In the genomic region with DNA sequence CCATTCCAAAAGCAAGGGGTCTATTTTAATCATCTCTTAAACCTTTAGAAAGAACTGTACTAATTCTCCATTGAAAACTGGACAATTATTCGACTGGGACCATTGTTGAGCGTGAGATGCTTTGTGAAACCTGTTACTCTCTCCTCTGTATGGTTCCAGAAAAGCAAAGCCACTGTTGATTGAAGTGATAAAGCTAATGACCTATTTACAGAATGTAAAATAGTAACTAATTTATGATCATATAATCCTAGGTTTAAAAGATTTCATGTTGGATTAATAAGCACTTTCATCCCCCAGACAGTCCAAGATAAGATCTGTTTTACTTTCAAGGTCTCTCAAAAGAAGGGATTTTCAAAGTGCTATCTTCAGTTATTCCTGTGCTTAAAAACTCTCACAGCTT, we compare ENCODE assay signal across 22 cellular contexts.
"Had no signal": no experiment of that assay in that cellular context is flagged by ENCODE, and none has a peak within 500 bp of the region (broad histone marks: within the 10 kb centered on the region; RNA-seq: fewer than 3 reads in every experiment).

No MANE protein-coding gene starts in this region.

- H3K36me3 Mint-ChIP-seq: immature natural killer cell had no signal

- H3K9me3 ChIP-seq: esophagus muscularis mucosa, gastroesophageal sphincter, left ventricle myocardium inferior, lower lobe of right lung had no signal

- FAIRE-seq: colon, endothelial cell of umbilical vein, kidney had no signal

- H3K36me3 ChIP-seq: esophagus muscularis mucosa, gastroesophageal sphincter, heart left ventricle, left ventricle myocardium inferior, lower lobe of right lung had no signal

- H3K4me3 Mint-ChIP-seq: immature natural killer cell had no signal

- H3K27me3 ChIP-seq: dorsolateral prefrontal cortex, esophagus muscularis mucosa, foreskin keratinocyte, gastroesophageal sphincter, heart left ventricle, hepatocyte had no signal

- H3K27ac ChIP-seq: coronary artery, esophagus muscularis mucosa, foreskin keratinocyte, gastroesophageal sphincter, heart left ventricle, hepatocyte, left ventricle myocardium inferior, lower lobe of right lung had no signal

- H2AFZ ChIP-seq: hepatocyte had no signal

- H3K4me3 ChIP-seq: coronary artery, dorsolateral prefrontal cortex, esophagus muscularis mucosa, gastroesophageal sphincter, heart left ventricle, hepatocyte, left ventricle myocardium inferior, lower lobe of right lung had no signal

- H3K79me2 ChIP-seq: hepatocyte had no signal

- H3K4me1 ChIP-seq: esophagus muscularis mucosa, foreskin keratinocyte, gastroesophageal sphincter, heart left ventricle, left ventricle myocardium inferior, lower lobe of right lung had no signal

- H3K27ac Mint-ChIP-seq: immature natural killer cell had no signal

- H3K4me1 Mint-ChIP-seq: immature natural killer cell had no signal

- DNase-seq: dermis blood vessel endothelial cell; dorsolateral prefrontal cortex; effector CD4-positive, alpha-beta T cell; effector memory CD4-positive, alpha-beta T cell; heart left ventricle; hypothalamus; immature natural killer cell; islet precursor cell; kidney; left colon; left ventricle myocardium inferior; lower lobe of right lung; mesenchymal stem cell; midbrain had no signal

- ATAC-seq: foreskin keratinocyte, gastroesophageal sphincter, heart left ventricle, left colon, left lobe of liver, lower lobe of right lung had no signal

- H3K4me2 ChIP-seq: hepatocyte had no signal
